In genomic region chr12:6935221-6935550, GRCh38 we compare ENCODE assay signal across 13 cellular contexts. TPM values are rescaled to one million over a fixed set of nuclear protein-coding genes. Genes with fewer than 3 reads are reported as not detected.
DNase-seq lines count a peak whose midpoint lies in the region; ATAC-seq and TF ChIP-seq lines count a peak whose summit lies in the region.
"Had no signal": no experiment of that assay in that cellular context is flagged by ENCODE, and none has a peak within 500 bp of the region (broad histone marks: within the 10 kb centered on the region; RNA-seq: fewer than 3 reads in every experiment).

No MANE protein-coding gene starts in this region.

- peak overlapping the region; percentile 15 for H3K4me3 Mint-ChIP-seq in activated CD4-positive, alpha-beta T cell treated with anti-CD3 and anti-CD28 coated beads for 36 hours
- peak overlapping the region; percentile 42 for H3K4me3 Mint-ChIP-seq in activated B cell treated with CpG ODN at 0.5 μM for 24 hours
- peak overlapping the region; percentile 84 for H3K4me3 Mint-ChIP-seq in stimulated activated effector memory CD8-positive, alpha-beta T cell treated with anti-CD3 and anti-CD28 coated beads, Interleukin-12 subunit alpha, Interleukin-12 subunit beta, amount 100 ng/mL, for 72 hours

- H3K27me3 Mint-ChIP-seq in activated CD4-positive, alpha-beta T cell treated with anti-CD3 and anti-CD28 coated beads for 36 hours = no peaks in the 10 kb centered on the region
- no peaks in the 10 kb centered on the region for H3K27me3 Mint-ChIP-seq in activated B cell treated with CpG ODN at 0.5 μM for 24 hours

- intact Hi-C loops in activated CD4-positive, alpha-beta T cell treated with anti-CD3 and anti-CD28 coated beads for 36 hours (cut with DNase I, micrococcal nuclease) = loop anchor here in 1 of 2 experiments (5.0 kb wide), 2 partner anchors 63 to 83 kb away; partner anchors contain the start of genes CDCA3, SPSB2 and USP5
- intact Hi-C loops in activated B cell treated with CpG ODN at 0.5 μM for 24 hours (cut with micrococcal nuclease) = no loop called here

- POLR2A ChIA-PET in activated CD4-positive, alpha-beta T cell treated with anti-CD3 and anti-CD28 coated beads for 36 hours (lab: Charles Lee) = interaction anchor here (1.0 kb wide), 1 partner anchor 83 kb away, joined by 3 read pairs; the partner anchor contains the start of gene LPCAT3
- POLR2A ChIA-PET in activated B cell treated with CpG ODN at 0.5 μM for 24 hours (lab: Charles Lee) = interaction anchor here (2.1 to 24.6 kb wide), 3 partner anchors 9 to 23 kb away, joined by 9 to 1516 read pairs (median 49); partner anchors contain the start of genes C12orf57, PTPN6 and RNU7-1

- CTCF ChIA-PET in activated CD4-positive, alpha-beta T cell treated with anti-CD3 and anti-CD28 coated beads for 36 hours (lab: Charles Lee) = interaction anchor here (1.1 to 2.7 kb wide), 6 partner anchors 10 to 63 kb away, joined by 3 to 11 read pairs (median 4); partner anchors contain the start of gene SPSB2
- CTCF ChIA-PET in activated B cell treated with CpG ODN at 0.5 μM for 24 hours (lab: Charles Lee) = interaction anchor here (1.0 to 1.3 kb wide), 2 partner anchors 10 to 63 kb away, joined by 3 read pairs; no protein-coding TSS in a partner anchor

- TF ChIP-seq CTCF in activated B cell treated with CpG ODN at 0.5 μM for 24 hours (IDR thresholded peaks at IDR 0.05) = no peak

- H3K27ac Mint-ChIP-seq in activated CD4-positive, alpha-beta T cell treated with anti-CD3 and anti-CD28 coated beads for 36 hours = peak overlapping the region; percentile 96
- H3K27ac Mint-ChIP-seq in activated B cell treated with CpG ODN at 0.5 μM for 24 hours = peak overlapping the region; percentile 91
- H3K27ac Mint-ChIP-seq in stimulated activated effector memory CD8-positive, alpha-beta T cell treated with anti-CD3 and anti-CD28 coated beads, Interleukin-12 subunit alpha, Interleukin-12 subunit beta, amount 100 ng/mL, for 72 hours = peak overlapping the region; percentile 97

- H3K36me3 Mint-ChIP-seq in activated CD4-positive, alpha-beta T cell treated with anti-CD3 and anti-CD28 coated beads for 36 hours (ENCODE audit: low read depth) = peaks cover 45% of the 10 kb centered on the region
- H3K36me3 Mint-ChIP-seq in activated B cell treated with CpG ODN at 0.5 μM for 24 hours (ENCODE audit: low read depth) = peaks cover 44% of the 10 kb centered on the region
- peaks cover 83% of the 10 kb centered on the region for H3K36me3 Mint-ChIP-seq in stimulated activated effector memory CD8-positive, alpha-beta T cell treated with anti-CD3 and anti-CD28 coated beads, Interleukin-12 subunit alpha, Interleukin-12 subunit beta, amount 100 ng/mL, for 72 hours

- peaks cover 61% of the 10 kb centered on the region for H3K4me1 Mint-ChIP-seq in activated CD4-positive, alpha-beta T cell treated with anti-CD3 and anti-CD28 coated beads for 36 hours
- H3K4me1 Mint-ChIP-seq in activated B cell treated with CpG ODN at 0.5 μM for 24 hours = peaks cover 35% of the 10 kb centered on the region
- peaks cover 72% of the 10 kb centered on the region for H3K4me1 Mint-ChIP-seq in stimulated activated effector memory CD8-positive, alpha-beta T cell treated with anti-CD3 and anti-CD28 coated beads, Interleukin-12 subunit alpha, Interleukin-12 subunit beta, amount 100 ng/mL, for 72 hours

- ATAC-seq in activated CD4-positive, alpha-beta T cell treated with anti-CD3 and anti-CD28 coated beads for 36 hours = no peak
- no peak for ATAC-seq in activated B cell treated with CpG ODN at 0.5 μM for 24 hours (ENCODE audit: low read depth)
- no peak for ATAC-seq in stimulated activated effector memory CD8-positive, alpha-beta T cell treated with anti-CD3 and anti-CD28 coated beads, Interleukin-12 subunit alpha, Interleukin-12 subunit beta, amount 100 ng/mL, for 72 hours
- ATAC-seq in HG03139 (IDR thresholded peaks at IDR 0.05; ENCODE audit: unreplicated experiment) = no peak
- ATAC-seq in GM21515 (IDR thresholded peaks at IDR 0.05; ENCODE audit: unreplicated experiment) = no peak

- H3K9me3 Mint-ChIP-seq in activated CD4-positive, alpha-beta T cell treated with anti-CD3 and anti-CD28 coated beads for 36 hours (ENCODE audit: low read depth) = no peaks in the 10 kb centered on the region
- H3K9me3 Mint-ChIP-seq in activated B cell treated with CpG ODN at 0.5 μM for 24 hours = no peaks in the 10 kb centered on the region
- H3K9me3 Mint-ChIP-seq in stimulated activated effector memory CD8-positive, alpha-beta T cell treated with anti-CD3 and anti-CD28 coated beads, Interleukin-12 subunit alpha, Interleukin-12 subunit beta, amount 100 ng/mL, for 72 hours = no peaks in the 10 kb centered on the region

- no peak for DNase-seq in activated CD4-positive, alpha-beta T cell treated with anti-CD3 and anti-CD28 coated beads for 36 hours
- DNase-seq in activated CD4-positive, alpha-beta T cell treated with anti-CD3 and anti-CD28 coated beads, Interleukin-2, amount 50 U/mL, for 48 hours = no peak
- DNase-seq in activated B cell treated with CpG ODN at 0.5 μM for 24 hours = no peak
- DNase-seq in epithelial cell of prostate (ENCODE audit: low read depth, low spot score) = no peak
- DNase-seq in stimulated activated effector memory CD8-positive, alpha-beta T cell treated with anti-CD3 and anti-CD28 coated beads, Interleukin-12 subunit alpha, Interleukin-12 subunit beta, amount 100 ng/mL, for 72 hours (ENCODE audit: low spot score in 2 of 2) = no peak
- DNase-seq in NCI-H524 treated with DMSO at 0.1 percent for 48 hours (lab: John Stamatoyannopoulos, UW) = no peak
- DNase-seq: activated CD4-positive, alpha-beta T cell treated with anti-CD3 and anti-CD28 coated beads for 1 hour; midbrain; NCI-H345 had no signal

- H3K27ac ChIP-seq in epithelial cell of prostate = peak overlapping the region; percentile 25

RNA-seq across cellular contexts. Expression of gene ATN1, which starts 7.4 kb away (rescaled TPM):
- total RNA-seq in activated CD4-positive, alpha-beta T cell treated with anti-CD3 and anti-CD28 coated beads for 36 hours = 10 to 100 TPM; 32.2 to 32.4 TPM
- total RNA-seq in activated B cell treated with CpG ODN at 0.5 μM for 24 hours = 42.8 and 50.9 TPM in 2 replicates

RNA-seq across cellular contexts. Expression of gene RNU7-1, which starts 8.4 kb away (rescaled TPM):
- not detected for total RNA-seq in activated CD4-positive, alpha-beta T cell treated with anti-CD3 and anti-CD28 coated beads for 36 hours
- not detected in 2 replicates for total RNA-seq in activated B cell treated with CpG ODN at 0.5 μM for 24 hours
- total RNA-seq: bronchial epithelial cell, Right ventricle myocardium inferior had no signal

RNA-seq across cellular contexts. Expression of gene C12orf57, which starts 8.6 kb away (rescaled TPM):
- total RNA-seq in activated CD4-positive, alpha-beta T cell treated with anti-CD3 and anti-CD28 coated beads for 36 hours = 100 to 1,000 TPM; 189 to 208 TPM
- total RNA-seq in activated B cell treated with CpG ODN at 0.5 μM for 24 hours = 54.8 and 63.4 TPM in 2 replicates

RNA-seq across cellular contexts. Expression of gene PTPN6, which starts 16.0 kb away (rescaled TPM):
- 100 to 1,000 TPM; 335 to 483 TPM for total RNA-seq in activated CD4-positive, alpha-beta T cell treated with anti-CD3 and anti-CD28 coated beads for 36 hours
- 371 and 393 TPM in 2 replicates for total RNA-seq in activated B cell treated with CpG ODN at 0.5 μM for 24 hours

RNA-seq across cellular contexts. Expression of gene ENO2, which starts 20.8 kb away (rescaled TPM):
- total RNA-seq in activated CD4-positive, alpha-beta T cell treated with anti-CD3 and anti-CD28 coated beads for 36 hours = 100 to 1,000 TPM; 301 to 317 TPM
- 20.9 and 31.0 TPM in 2 replicates for total RNA-seq in activated B cell treated with CpG ODN at 0.5 μM for 24 hours

Comparison
In these comparisons a context has a peak if more than half of its experiments do, and no peak if none do; other contexts are left out.
1. H3K4me3 Mint-ChIP-seq: peak in every context shown above with its lines; median percentile 84 in stimulated activated effector memory CD8-positive, alpha-beta T cell treated with anti-CD3 and anti-CD28 coated beads, Interleukin-12 subunit alpha, Interleukin-12 subunit beta, amount 100 ng/mL, for 72 hours; 42 in activated B cell treated with CpG ODN at 0.5 μM for 24 hours; 15 in activated CD4-positive, alpha-beta T cell treated with anti-CD3 and anti-CD28 coated beads for 36 hours.